In the genomic region with DNA sequence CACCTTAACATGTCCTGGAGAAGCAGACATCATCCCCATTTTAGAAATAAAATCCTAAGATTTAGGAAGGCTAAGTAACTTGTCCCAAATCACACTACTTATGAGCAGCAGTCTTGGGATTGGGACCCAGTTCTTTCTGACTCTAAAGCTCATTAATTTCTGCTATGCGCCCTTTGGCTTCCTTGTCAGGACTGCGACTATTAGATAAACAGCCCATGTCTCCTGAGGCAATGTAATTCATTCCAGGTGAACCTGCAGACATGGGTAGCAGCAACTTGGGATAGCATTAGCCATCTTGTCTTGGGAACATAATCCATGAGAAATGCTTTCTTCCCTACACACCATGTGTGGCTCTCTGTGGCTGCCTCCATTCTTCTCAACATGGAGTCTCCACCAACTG, we compare ENCODE assay signal across 34 cellular contexts.
"Had no signal": no experiment of that assay in that cellular context is flagged by ENCODE, and none has a peak within 500 bp of the region (broad histone marks: within the 10 kb centered on the region; RNA-seq: fewer than 3 reads in every experiment).

No MANE protein-coding gene starts in this region.

- H3K36me3 ChIP-seq: MG63 had no signal

- H3K4me3 ChIP-seq: MG63 had no signal

- DNase-seq: Karpas-422, Kasumi-1, MG63, MM.1S, MV-4-11, NCI-H1048, NCI-H1092, NCI-H1092 treated with DMSO at 0.1 percent for 48 hours, NCI-H1105, NCI-H1105 treated with DMSO at 0.1 percent for 48 hours, NCI-H1417, NCI-H1417 treated with DMSO at 0.1 percent for 48 hours, NCI-H1436, NCI-H1436 treated with DMSO at 0.1 percent for 48 hours, NCI-H1694, NCI-H1694 treated with DMSO at 0.1 percent for 48 hours, NCI-H187, NCI-H187 treated with DMSO at 0.1 percent for 48 hours, NCI-H1930, NCI-H2029, NCI-H2029 treated with DMSO at 0.1 percent for 48 hours, NCI-H2081, NCI-H2081 treated with DMSO at 0.1 percent for 48 hours, NCI-H2107, NCI-H2171, NCI-H2171 treated with DMSO at 0.1 percent for 48 hours, NCI-H2227 treated with DMSO at 0.1 percent for 48 hours, NCI-H226, NCI-H345, NCI-H446, NCI-H446 treated with DMSO at 0.1 percent for 48 hours, NCI-H510A, NCI-H510A treated with DMSO at 0.1 percent for 48 hours, NCI-H524 had no signal

- H3K27me3 ChIP-seq: MG63 had no signal
